In genomic region chr5:129046151-129046550, GRCh38 we compare ENCODE assay signal across 22 cellular contexts.
"Had no signal": no experiment of that assay in that cellular context is flagged by ENCODE, and none has a peak within 500 bp of the region (broad histone marks: within the 10 kb centered on the region; RNA-seq: fewer than 3 reads in every experiment).

No MANE protein-coding gene starts in this region.

- H3K4me1 Mint-ChIP-seq: activated CD4-positive, alpha-beta T cell treated with anti-CD3 and anti-CD28 coated beads, Interleukin-2, amount 10 ng/mL, durations not matched to agents 7 days and 5 days; activated naive CD4-positive, alpha-beta T cell treated with anti-CD3 and anti-CD28 coated beads, Interleukin-2, amount 10 ng/mL, durations not matched to agents 7 days and 5 days; activated naive CD8-positive, alpha-beta T cell treated with anti-CD3 and anti-CD28 coated beads, Interleukin-2, amount 50 U/mL, for 24 hours had no signal

- H3K27ac Mint-ChIP-seq: activated CD4-positive, alpha-beta T cell treated with anti-CD3 and anti-CD28 coated beads, Interleukin-2, amount 10 ng/mL, durations not matched to agents 7 days and 5 days; activated CD8-positive, alpha-beta T cell treated with anti-CD3 and anti-CD28 coated beads, Interleukin-2, amount 10 ng/mL, durations not matched to agents 7 days and 5 days; activated naive CD4-positive, alpha-beta T cell treated with anti-CD3 and anti-CD28 coated beads, Interleukin-2, amount 10 ng/mL, durations not matched to agents 7 days and 5 days; activated naive CD8-positive, alpha-beta T cell treated with anti-CD3 and anti-CD28 coated beads, Interleukin-2, amount 50 U/mL, for 24 hours; mesothelial cell of epicardium; natural killer cell treated with Interleukin-12 subunit alpha and Interleukin-12 subunit beta and Interleukin-15 and Interleukin-18, amount 100 ng/mL, for 72 hours had no signal

- H3K4me3 ChIP-seq: esophagus squamous epithelium, lower lobe of right lung, tibial nerve had no signal

- ATAC-seq: activated CD4-positive, CD25-positive, alpha-beta regulatory T cell treated with anti-CD3 and anti-CD28 coated beads, Interleukin-2, amount 50 U/mL, for 24 hours; activated CD8-positive, alpha-beta T cell treated with anti-CD3 and anti-CD28 coated beads, Interleukin-2, amount 10 ng/mL, durations not matched to agents 7 days and 5 days; activated naive CD8-positive, alpha-beta T cell treated with anti-CD3 and anti-CD28 coated beads, Interleukin-2, amount 50 U/mL, for 24 hours; activated T-cell treated with anti-CD3 and anti-CD28 coated beads, Interleukin-2, amount 50 U/mL, for 4 hours; lower lobe of right lung; natural killer cell treated with Interleukin-12 subunit alpha and Interleukin-12 subunit beta and Interleukin-15 and Interleukin-18, amount 100 ng/mL, for 72 hours; stimulated activated naive CD8-positive, alpha-beta T cell treated with anti-CD3 and anti-CD28 coated beads, Interleukin-15, Interleukin-2, amounts not matched to agents 100 U/mL and 50 U/mL, for 24 hours had no signal

- H3K36me3 Mint-ChIP-seq: activated naive CD4-positive, alpha-beta T cell treated with anti-CD3 and anti-CD28 coated beads, Interleukin-2, amount 10 ng/mL, durations not matched to agents 7 days and 5 days had no signal

- H3K27me3 ChIP-seq: esophagus squamous epithelium, tibial nerve had no signal

- H3K27ac ChIP-seq: esophagus squamous epithelium, lower lobe of right lung, tibial nerve had no signal

- H3K4me1 ChIP-seq: esophagus squamous epithelium, lower lobe of right lung, tibial nerve had no signal

- DNase-seq: activated CD4-positive, alpha-beta T cell treated with anti-CD3 and anti-CD28 coated beads, Interleukin-2, amount 10 ng/mL, durations not matched to agents 7 days and 5 days; activated CD8-positive, alpha-beta memory T cell treated with anti-CD3 and anti-CD28 coated beads, Interleukin-2, amount 50 U/mL, for 4 hours; activated CD8-positive, alpha-beta T cell treated with anti-CD3 and anti-CD28 coated beads, Interleukin-2, amount 10 ng/mL, durations not matched to agents 7 days and 5 days; activated naive CD4-positive, alpha-beta T cell treated with anti-CD3 and anti-CD28 coated beads, Interleukin-2, amount 10 ng/mL, durations not matched to agents 7 days and 5 days; activated naive CD8-positive, alpha-beta T cell treated with anti-CD3 and anti-CD28 coated beads, Interleukin-2, amount 50 U/mL, for 24 hours; activated T-cell treated with anti-CD3 and anti-CD28 coated beads, Interleukin-2, amount 50 U/mL, for 4 hours; aorta; cerebellar nuclear complex; effector CD4-positive, alpha-beta T cell; esophagus squamous epithelium; foreskin melanocyte; hypothalamus; lower lobe of right lung; retina; stimulated activated naive CD8-positive, alpha-beta T cell treated with anti-CD3 and anti-CD28 coated beads, Interleukin-15, Interleukin-2, amounts not matched to agents 100 U/mL and 50 U/mL, for 24 hours; T1000 had no signal

- FAIRE-seq: keratinocyte, urothelium cell line had no signal

- H3K36me3 ChIP-seq: esophagus squamous epithelium, lower lobe of right lung, tibial nerve had no signal

- H3K4me3 Mint-ChIP-seq: activated CD4-positive, alpha-beta T cell treated with anti-CD3 and anti-CD28 coated beads, Interleukin-2, amount 10 ng/mL, durations not matched to agents 7 days and 5 days; activated CD8-positive, alpha-beta T cell treated with anti-CD3 and anti-CD28 coated beads, Interleukin-2, amount 10 ng/mL, durations not matched to agents 7 days and 5 days; activated naive CD4-positive, alpha-beta T cell treated with anti-CD3 and anti-CD28 coated beads, Interleukin-2, amount 10 ng/mL, durations not matched to agents 7 days and 5 days; activated naive CD8-positive, alpha-beta T cell treated with anti-CD3 and anti-CD28 coated beads, Interleukin-2, amount 50 U/mL, for 24 hours; activated T-cell treated with anti-CD3 and anti-CD28 coated beads, Interleukin-2, amount 50 U/mL, for 4 hours; mesothelial cell of epicardium; natural killer cell treated with Interleukin-12 subunit alpha and Interleukin-12 subunit beta and Interleukin-15 and Interleukin-18, amount 100 ng/mL, for 72 hours had no signal
